ENCODE assay signal across 15 cellular contexts in the genomic region with DNA sequence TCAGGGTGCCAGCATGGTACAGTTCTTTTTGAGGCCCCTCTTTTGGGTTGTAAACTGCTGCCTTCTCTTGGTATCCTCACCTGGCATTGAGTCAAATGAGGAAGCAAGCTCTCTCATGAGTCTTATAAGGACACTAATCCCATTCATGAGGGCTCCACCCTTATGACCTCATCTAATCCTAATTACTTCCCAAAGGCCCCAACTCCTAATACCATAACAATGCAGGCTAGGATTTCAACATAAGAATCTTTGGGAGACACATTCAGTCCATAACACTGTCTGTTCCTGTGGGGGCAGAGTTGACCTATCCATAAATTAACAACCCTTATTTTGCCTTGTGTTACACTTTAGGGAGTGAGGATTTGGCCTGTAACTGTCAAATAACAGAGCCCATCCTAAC.
DNase-seq lines count a peak whose midpoint lies in the region; ATAC-seq and TF ChIP-seq lines count a peak whose summit lies in the region.
"Had no signal": no experiment of that assay in that cellular context is flagged by ENCODE, and none has a peak within 500 bp of the region (broad histone marks: within the 10 kb centered on the region; RNA-seq: fewer than 3 reads in every experiment).

No MANE protein-coding gene starts in this region.

- no peaks in the 10 kb centered on the region for H3K79me2 ChIP-seq in mammary epithelial cell (ENCODE audit: insufficient read depth, low read length)

- CTCF ChIA-PET in mammary epithelial cell (lab: Charles Lee; ENCODE audit: low non-redundant PET), result no interaction called here
- CTCF ChIA-PET in activated CD4-positive, alpha-beta memory T cell treated with anti-CD3 and anti-CD28 coated beads, Interleukin-2, amount 10 ng/mL, durations not matched to agents 7 days and 5 days (lab: Charles Lee), result no interaction called here

- peaks cover 23% of the 10 kb centered on the region for H3K4me1 ChIP-seq in mammary epithelial cell (ENCODE audit: insufficient read depth, low read length)
- no peaks in the 10 kb centered on the region for H3K4me1 ChIP-seq in breast epithelium

- no peaks in the 10 kb centered on the region for H3K36me3 Mint-ChIP-seq in activated CD4-positive, alpha-beta memory T cell treated with anti-CD3 and anti-CD28 coated beads, Interleukin-2, amount 10 ng/mL, durations not matched to agents 7 days and 5 days (ENCODE audit: low read depth)
- H3K36me3 Mint-ChIP-seq: CD4-positive, CD25-positive, alpha-beta regulatory T cell had no signal

- H3K27me3 Mint-ChIP-seq in activated CD4-positive, alpha-beta memory T cell treated with anti-CD3 and anti-CD28 coated beads, Interleukin-2, amount 10 ng/mL, durations not matched to agents 7 days and 5 days, result no peaks in the 10 kb centered on the region
- H3K27me3 Mint-ChIP-seq: CD4-positive, CD25-positive, alpha-beta regulatory T cell had no signal

- dilution Hi-C loops in mammary epithelial cell (cut with HindIII; ENCODE audit: low sequenced_read_pairs), result no loop called here

- intact Hi-C loops in mammary epithelial cell (cut with micrococcal nuclease) (no loop called here), breast epithelium (cut with DNase I; ENCODE audit: low total_unique reads) (no loop called here)

- no peak overlapping the region for H3K9ac ChIP-seq in mammary epithelial cell (ENCODE audit: insufficient read depth, low read length)
- H3K9ac ChIP-seq: BLaER1 had no signal

- no TSS peak for BruUV-seq in mammary epithelial cell (replicated peaks; lab: Mats Ljungman, UMichigan)

- TF ChIP-seq POLR2A in breast epithelium (IDR thresholded peaks at IDR 0.05), result no peak

- H3K27me3 ChIP-seq in mammary epithelial cell (ENCODE audit: insufficient read depth, low read length) (no peaks in the 10 kb centered on the region), breast epithelium (no peaks in the 10 kb centered on the region)
- H3K27me3 ChIP-seq: BLaER1 had no signal

- H3K27ac Mint-ChIP-seq in activated CD4-positive, alpha-beta memory T cell treated with anti-CD3 and anti-CD28 coated beads, Interleukin-2, amount 10 ng/mL, durations not matched to agents 7 days and 5 days, result no peak overlapping the region
- H3K27ac Mint-ChIP-seq: CD4-positive, CD25-positive, alpha-beta regulatory T cell had no signal

- POLR2A ChIA-PET in activated CD4-positive, alpha-beta memory T cell treated with anti-CD3 and anti-CD28 coated beads, Interleukin-2, amount 10 ng/mL, durations not matched to agents 7 days and 5 days (lab: Charles Lee), result no interaction called here

- no peaks in the 10 kb centered on the region for H4K20me1 ChIP-seq in mammary epithelial cell (ENCODE audit: insufficient read depth, low read length)
- H4K20me1 ChIP-seq: BLaER1 had no signal

- H3K4me1 Mint-ChIP-seq in activated CD4-positive, alpha-beta memory T cell treated with anti-CD3 and anti-CD28 coated beads, Interleukin-2, amount 10 ng/mL, durations not matched to agents 7 days and 5 days, result peaks cover 2% of the 10 kb centered on the region

- in situ Hi-C loops in mammary epithelial cell (cut with MboI; ENCODE audit: low sequenced_read_pairs in 2 of 2) (no loop called here), SK-MEL-5 (cut with HindIII; ENCODE audit: low pct_unique_long_range_greater_than_20kb, low sequenced_read_pairs) (no loop called here)

- DNase-seq in mammary epithelial cell (peak; percentile 54), breast epithelium (ENCODE audit: low spot score in 2 of 2) (no peak), SK-MEL-5 (ENCODE audit: low read depth, low spot score) (peak; percentile 46), NCI-H2171 treated with DMSO at 0.1 percent for 48 hours (lab: John Stamatoyannopoulos, UW) (no peak)
- no peak for DNase-seq in activated CD4-positive, alpha-beta memory T cell treated with anti-CD3 and anti-CD28 coated beads, Interleukin-2, amount 10 ng/mL, durations not matched to agents 7 days and 5 days
- DNase-seq: AML-193; CD4-positive, CD25-positive, alpha-beta regulatory T cell; DMS 273 treated with DMSO at 0.1 percent for 48 hours had no signal

- H3K4me2 ChIP-seq in mammary epithelial cell (ENCODE audit: insufficient read depth, low read depth, low read length), result no peak overlapping the region
- H3K4me2 ChIP-seq: BLaER1 had no signal

- H3K9me3 Mint-ChIP-seq in activated CD4-positive, alpha-beta memory T cell treated with anti-CD3 and anti-CD28 coated beads, Interleukin-2, amount 10 ng/mL, durations not matched to agents 7 days and 5 days, result peaks cover 11% of the 10 kb centered on the region

- ATAC-seq in esophagus mucosa, result peak; percentile 87
- no peak for ATAC-seq in HG03159 (IDR thresholded peaks at IDR 0.05; ENCODE audit: unreplicated experiment)
- no peak for ATAC-seq in HG03280 (IDR thresholded peaks at IDR 0.05; ENCODE audit: unreplicated experiment)
- ATAC-seq: HCT116 had no signal

- H2AFZ ChIP-seq in mammary epithelial cell (ENCODE audit: low read depth, low read length), result no peak overlapping the region

- no peak for TF ChIP-seq CTCF in mammary epithelial cell (conservative IDR thresholded peaks at IDR 0.05 in 1 of 2, IDR thresholded peaks at IDR 0.05 in 1 of 2; ENCODE audit: extremely low read depth in 1 of 2, insufficient read depth in 1 of 2, low read depth in 1 of 2, low read length in 2 of 2)
- TF ChIP-seq CTCF in breast epithelium (IDR thresholded peaks at IDR 0.05), result no peak

- H3K36me3 ChIP-seq in mammary epithelial cell (ENCODE audit: insufficient read depth, low read length) (no peaks in the 10 kb centered on the region), breast epithelium (no peaks in the 10 kb centered on the region)
- H3K36me3 ChIP-seq: BLaER1 had no signal

- H3K4me3 ChIP-seq in mammary epithelial cell (replicated peaks in 1 of 3; ENCODE audit: insufficient read depth in 1 of 3, low read depth in 2 of 3, low read length in 3 of 3), result no peak overlapping the region
- H3K4me3 ChIP-seq in breast epithelium, result no peak overlapping the region
- H3K4me3 ChIP-seq: BLaER1 had no signal

- H3K27ac ChIP-seq in mammary epithelial cell (ENCODE audit: insufficient read depth, low read depth, low read length) (no peak overlapping the region), breast epithelium (no peak overlapping the region)
- H3K27ac ChIP-seq: 22Rv1, BLaER1, HL-60 had no signal

- H3K9me3 ChIP-seq in mammary epithelial cell (replicated peaks; ENCODE audit: insufficient read depth, low read length), result peaks cover 12% of the 10 kb centered on the region
- H3K9me3 ChIP-seq in breast epithelium, result peaks cover 0 to 4% of the 10 kb centered on the region in 2 donors
- H3K9me3 ChIP-seq: BLaER1 had no signal

- no peak overlapping the region for H3K4me3 Mint-ChIP-seq in activated CD4-positive, alpha-beta memory T cell treated with anti-CD3 and anti-CD28 coated beads, Interleukin-2, amount 10 ng/mL, durations not matched to agents 7 days and 5 days
- H3K4me3 Mint-ChIP-seq: CD4-positive, CD25-positive, alpha-beta regulatory T cell had no signal

Comparison
In these comparisons a context has a peak if more than half of its experiments do, and no peak if none do; other contexts are left out.
1. DNase-seq: peak in mammary epithelial cell (single experiment) and SK-MEL-5 (single experiment); none in breast epithelium (0 of 2), NCI-H2171 treated with DMSO at 0.1 percent for 48 hours (single experiment) and activated CD4-positive, alpha-beta memory T cell treated with anti-CD3 and anti-CD28 coated beads, Interleukin-2, amount 10 ng/mL, durations not matched to agents 7 days and 5 days (single experiment).